33 cellular contexts compared by ENCODE assay signal in the genomic region with DNA sequence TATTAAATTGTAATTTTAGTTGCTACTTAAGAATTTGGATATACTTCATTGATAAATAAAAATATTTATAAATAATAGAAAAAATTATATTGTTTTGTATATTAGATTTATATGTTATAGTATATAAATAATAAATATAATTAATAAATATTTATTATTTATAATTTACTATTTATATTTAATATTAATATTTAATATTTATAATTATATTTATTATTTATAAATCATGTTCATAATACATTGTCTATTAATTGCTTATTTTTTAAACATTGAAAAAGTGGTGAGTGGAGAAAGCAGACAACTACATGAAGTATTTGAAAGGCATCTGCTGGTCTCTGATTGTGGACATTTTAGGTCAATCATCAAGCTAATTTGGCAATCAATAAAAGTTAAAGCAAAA.
"Had no signal": no experiment of that assay in that cellular context is flagged by ENCODE, and none has a peak within 500 bp of the region (broad histone marks: within the 10 kb centered on the region; RNA-seq: fewer than 3 reads in every experiment).

No MANE protein-coding gene starts in this region.

- H3K4me1 ChIP-seq: adrenal gland, body of pancreas, colonic mucosa, heart right ventricle had no signal

- H3K36me3 Mint-ChIP-seq: activated naive CD4-positive, alpha-beta T cell treated with anti-CD3 and anti-CD28 coated beads, Interleukin-2, amount 50 U/mL, for 24 hours; activated naive CD8-positive, alpha-beta T cell treated with anti-CD3 and anti-CD28 coated beads for 36 hours had no signal

- H3K27ac ChIP-seq: adrenal gland, body of pancreas, colonic mucosa, dorsolateral prefrontal cortex, esophagus muscularis mucosa, foreskin keratinocyte, gastroesophageal sphincter, heart right ventricle, VCaP had no signal

- H3K4me3 ChIP-seq: adrenal gland, body of pancreas, colonic mucosa, dorsolateral prefrontal cortex, esophagus muscularis mucosa, gastroesophageal sphincter had no signal

- H3K27ac Mint-ChIP-seq: activated B cell treated with CpG ODN at 0.5 μM for 24 hours; activated CD8-positive, alpha-beta T cell treated with anti-CD3 and anti-CD28 coated beads for 36 hours; activated naive CD4-positive, alpha-beta T cell treated with anti-CD3 and anti-CD28 coated beads for 36 hours; activated naive CD4-positive, alpha-beta T cell treated with anti-CD3 and anti-CD28 coated beads, Interleukin-2, amount 50 U/mL, for 24 hours; activated naive CD8-positive, alpha-beta T cell treated with anti-CD3 and anti-CD28 coated beads for 36 hours; activated naive CD8-positive, alpha-beta T cell treated with anti-CD3 and anti-CD28 coated beads, Interleukin-2, amount 50 U/mL, for 24 hours; activated T-helper 17 cell treated with anti-CD3 and anti-CD28 coated beads, Interleukin-2, amount 50 U/mL, for 72 hours; endodermal cell; T-helper 17 cell; T-helper 2 cell treated with Interferon-gamma antibody and Interleukin-4, amounts not matched to agents 5 μg/mL and 100 μg/mL, for 36 hours had no signal

- H3K27me3 ChIP-seq: adrenal gland, body of pancreas, colonic mucosa, dorsolateral prefrontal cortex, esophagus muscularis mucosa, foreskin keratinocyte, gastroesophageal sphincter, heart right ventricle had no signal

- H3K9me3 ChIP-seq: body of pancreas, colonic mucosa, esophagus muscularis mucosa, gastroesophageal sphincter, heart right ventricle had no signal

- H3K9me3 Mint-ChIP-seq: activated naive CD4-positive, alpha-beta T cell treated with anti-CD3 and anti-CD28 coated beads for 36 hours; activated naive CD8-positive, alpha-beta T cell treated with anti-CD3 and anti-CD28 coated beads for 36 hours; activated T-helper 17 cell treated with anti-CD3 and anti-CD28 coated beads, Interleukin-2, amount 50 U/mL, for 72 hours; endodermal cell had no signal

- H3K27me3 Mint-ChIP-seq: activated B cell treated with CpG ODN at 0.5 μM for 24 hours; activated CD8-positive, alpha-beta T cell treated with anti-CD3 and anti-CD28 coated beads for 36 hours; activated naive CD4-positive, alpha-beta T cell treated with anti-CD3 and anti-CD28 coated beads, Interleukin-2, amount 50 U/mL, for 24 hours; activated naive CD8-positive, alpha-beta T cell treated with anti-CD3 and anti-CD28 coated beads for 36 hours; activated naive CD8-positive, alpha-beta T cell treated with anti-CD3 and anti-CD28 coated beads, Interleukin-2, amount 50 U/mL, for 24 hours; activated T-helper 17 cell treated with anti-CD3 and anti-CD28 coated beads, Interleukin-2, amount 50 U/mL, for 72 hours; T-helper 17 cell had no signal

- H3K4me3 Mint-ChIP-seq: activated B cell treated with CpG ODN at 0.5 μM for 24 hours; activated CD8-positive, alpha-beta T cell treated with anti-CD3 and anti-CD28 coated beads for 36 hours; activated naive CD4-positive, alpha-beta T cell treated with anti-CD3 and anti-CD28 coated beads for 36 hours; activated naive CD4-positive, alpha-beta T cell treated with anti-CD3 and anti-CD28 coated beads, Interleukin-2, amount 50 U/mL, for 24 hours; activated naive CD8-positive, alpha-beta T cell treated with anti-CD3 and anti-CD28 coated beads for 36 hours; activated naive CD8-positive, alpha-beta T cell treated with anti-CD3 and anti-CD28 coated beads, Interleukin-2, amount 50 U/mL, for 24 hours; activated T-cell treated with anti-CD3 and anti-CD28 coated beads, Interleukin-2, amount 50 U/mL, for 4 hours; activated T-helper 17 cell treated with anti-CD3 and anti-CD28 coated beads, Interleukin-2, amount 50 U/mL, for 72 hours; endodermal cell; T-helper 17 cell; T-helper 2 cell treated with Interferon-gamma antibody and Interleukin-4, amounts not matched to agents 5 μg/mL and 100 μg/mL, for 36 hours had no signal

- H3K4me1 Mint-ChIP-seq: activated B cell treated with CpG ODN at 0.5 μM for 24 hours; activated naive CD4-positive, alpha-beta T cell treated with anti-CD3 and anti-CD28 coated beads, Interleukin-2, amount 50 U/mL, for 24 hours; activated naive CD8-positive, alpha-beta T cell treated with anti-CD3 and anti-CD28 coated beads for 36 hours; activated naive CD8-positive, alpha-beta T cell treated with anti-CD3 and anti-CD28 coated beads, Interleukin-2, amount 50 U/mL, for 24 hours; activated T-helper 17 cell treated with anti-CD3 and anti-CD28 coated beads, Interleukin-2, amount 50 U/mL, for 72 hours; endodermal cell; T-helper 17 cell had no signal

- DNase-seq: activated B cell treated with CpG ODN at 0.5 μM for 24 hours; activated CD4-positive, alpha-beta T cell treated with anti-CD3 and anti-CD28 coated beads for 48 hours; activated CD4-positive, alpha-beta T cell treated with anti-CD3 and anti-CD28 coated beads, Interleukin-2, amount 50 U/mL, for 1 hour; activated CD4-positive, alpha-beta T cell treated with anti-CD3 and anti-CD28 coated beads, Interleukin-2, amount 50 U/mL, for 48 hours; activated CD8-positive, alpha-beta memory T cell treated with anti-CD3 and anti-CD28 coated beads for 24 hours; activated CD8-positive, alpha-beta T cell treated with anti-CD3 and anti-CD28 coated beads for 36 hours; activated effector memory CD4-positive, alpha-beta T cell treated with anti-CD3 and anti-CD28 coated beads, Interleukin-2, amount 50 U/mL, for 16 hours; activated naive CD4-positive, alpha-beta T cell treated with anti-CD3 and anti-CD28 coated beads for 36 hours; activated naive CD8-positive, alpha-beta T cell treated with anti-CD3 and anti-CD28 coated beads for 36 hours; activated naive CD8-positive, alpha-beta T cell treated with anti-CD3 and anti-CD28 coated beads, Interleukin-2, amount 50 U/mL, for 24 hours; activated T-cell treated with anti-CD3 and anti-CD28 coated beads, Interleukin-2, amount 50 U/mL, for 4 hours; adrenal gland; amygdala; aorta; body of pancreas; caudate nucleus; colonic mucosa; dorsolateral prefrontal cortex; effector memory CD4-positive, alpha-beta T cell; endodermal cell; erythroblast; foreskin keratinocyte; heart right ventricle; T-helper 1 cell; T-helper 17 cell; T1000 had no signal

- H3K36me3 ChIP-seq: adrenal gland, colonic mucosa, esophagus muscularis mucosa, gastroesophageal sphincter, heart right ventricle had no signal

- ATAC-seq: activated CD4-positive, CD25-positive, alpha-beta regulatory T cell treated with anti-CD3 and anti-CD28 coated beads, Interleukin-2, amount 50 U/mL, for 24 hours; activated CD8-positive, alpha-beta T cell treated with anti-CD3 and anti-CD28 coated beads for 36 hours; activated naive CD8-positive, alpha-beta T cell treated with anti-CD3 and anti-CD28 coated beads, Interleukin-2, amount 50 U/mL, for 24 hours; activated T-cell treated with anti-CD3 and anti-CD28 coated beads, Interleukin-2, amount 50 U/mL, for 4 hours; activated T-helper 17 cell treated with anti-CD3 and anti-CD28 coated beads, Interleukin-2, amount 50 U/mL, for 72 hours; body of pancreas; foreskin keratinocyte; gastroesophageal sphincter; heart right ventricle; T-helper 17 cell had no signal
